Comparison of ENCODE assay signal across 24 cellular contexts in genomic region chr2:132950986-132951385, GRCh38.
"Had no signal": no experiment of that assay in that cellular context is flagged by ENCODE, and none has a peak within 500 bp of the region (broad histone marks: within the 10 kb centered on the region; RNA-seq: fewer than 3 reads in every experiment).

No MANE protein-coding gene starts in this region.

- ATAC-seq: activated CD4-positive, alpha-beta T cell treated with anti-CD3 and anti-CD28 coated beads for 36 hours; activated T-cell treated with anti-CD3 and anti-CD28 coated beads, Interleukin-2, amount 50 U/mL, for 72 hours; left lung; naive thymus-derived CD4-positive, alpha-beta T cell; pancreas; right cardiac atrium; T-cell; upper lobe of right lung had no signal

- H3K27me3 ChIP-seq: left lung, neutrophil, pancreas, thyroid gland, upper lobe of right lung had no signal

- H3K27ac ChIP-seq: coronary artery, left lung, neutrophil, pancreas, thyroid gland, upper lobe of right lung had no signal

- H3K9me3 Mint-ChIP-seq: activated B cell treated with CpG ODN at 0.5 μM for 24 hours; activated CD4-positive, alpha-beta memory T cell treated with anti-CD3 and anti-CD28 coated beads, Interleukin-2, amount 10 ng/mL, durations not matched to agents 7 days and 5 days; activated naive CD4-positive, alpha-beta T cell treated with anti-CD3 and anti-CD28 coated beads for 36 hours; activated naive CD8-positive, alpha-beta T cell treated with anti-CD3 and anti-CD28 coated beads, Interleukin-2, amount 10 ng/mL, durations not matched to agents 7 days and 5 days had no signal

- H3K36me3 ChIP-seq: left lung, neutrophil, pancreas, thyroid gland, upper lobe of right lung had no signal

- DNase-seq: activated B cell treated with CpG ODN at 0.5 μM for 24 hours; activated CD4-positive, alpha-beta memory T cell treated with anti-CD3 and anti-CD28 coated beads, Interleukin-2, amount 10 ng/mL, durations not matched to agents 7 days and 5 days; activated CD4-positive, alpha-beta T cell treated with anti-CD3 and anti-CD28 coated beads for 36 hours; activated effector memory CD4-positive, alpha-beta T cell treated with Interleukin-2 at 50 U/mL for 16 hours; activated naive CD4-positive, alpha-beta T cell treated with anti-CD3 and anti-CD28 coated beads for 36 hours; activated naive CD8-positive, alpha-beta T cell treated with anti-CD3 and anti-CD28 coated beads, Interleukin-2, amount 10 ng/mL, durations not matched to agents 7 days and 5 days; activated T-cell treated with anti-CD3 and anti-CD28 coated beads, Interleukin-2, amount 50 U/mL, for 72 hours; amniotic stem cell; cerebellar nuclear complex; foreskin fibroblast; left lung; naive thymus-derived CD4-positive, alpha-beta T cell; pancreas; right cardiac atrium; stimulated activated CD4-positive, alpha-beta T cell treated with anti-CD3 and anti-CD28 coated beads, Interleukin-12 subunit alpha, Interleukin-12 subunit beta, amount 100 ng/mL, for 4 hours; stimulated activated CD4-positive, alpha-beta T cell treated with anti-CD3 and anti-CD28 coated beads, Interleukin-4, amount 100 ng/mL, for 4 hours; substantia nigra; T-cell; T-helper 9 cell; thyroid gland; upper lobe of right lung had no signal

- H3K9me3 ChIP-seq: left lung, neutrophil, pancreas, thyroid gland, upper lobe of right lung had no signal

- H3K4me3 Mint-ChIP-seq: activated B cell treated with CpG ODN at 0.5 μM for 24 hours; activated CD4-positive, alpha-beta memory T cell treated with anti-CD3 and anti-CD28 coated beads, Interleukin-2, amount 10 ng/mL, durations not matched to agents 7 days and 5 days; activated CD4-positive, alpha-beta T cell treated with anti-CD3 and anti-CD28 coated beads for 36 hours; activated naive CD4-positive, alpha-beta T cell treated with anti-CD3 and anti-CD28 coated beads for 36 hours; activated naive CD8-positive, alpha-beta T cell treated with anti-CD3 and anti-CD28 coated beads, Interleukin-2, amount 10 ng/mL, durations not matched to agents 7 days and 5 days; activated T-cell treated with anti-CD3 and anti-CD28 coated beads, Interleukin-2, amount 50 U/mL, for 72 hours; stimulated activated naive CD8-positive, alpha-beta T cell treated with anti-CD3 and anti-CD28 coated beads, Interleukin-15, Interleukin-2, amounts not matched to agents 100 ng/mL and 50 ng/mL, for 24 hours; T-cell had no signal

- H3K36me3 Mint-ChIP-seq: activated naive CD8-positive, alpha-beta T cell treated with anti-CD3 and anti-CD28 coated beads, Interleukin-2, amount 10 ng/mL, durations not matched to agents 7 days and 5 days; naive thymus-derived CD4-positive, alpha-beta T cell; T-cell had no signal

- H3K27me3 Mint-ChIP-seq: activated B cell treated with CpG ODN at 0.5 μM for 24 hours; activated CD4-positive, alpha-beta memory T cell treated with anti-CD3 and anti-CD28 coated beads, Interleukin-2, amount 10 ng/mL, durations not matched to agents 7 days and 5 days; activated CD4-positive, alpha-beta T cell treated with anti-CD3 and anti-CD28 coated beads for 36 hours; activated naive CD8-positive, alpha-beta T cell treated with anti-CD3 and anti-CD28 coated beads, Interleukin-2, amount 10 ng/mL, durations not matched to agents 7 days and 5 days; stimulated activated naive CD8-positive, alpha-beta T cell treated with anti-CD3 and anti-CD28 coated beads, Interleukin-15, Interleukin-2, amounts not matched to agents 100 ng/mL and 50 ng/mL, for 24 hours; T-cell had no signal

- H3K4me1 Mint-ChIP-seq: activated CD4-positive, alpha-beta memory T cell treated with anti-CD3 and anti-CD28 coated beads, Interleukin-2, amount 10 ng/mL, durations not matched to agents 7 days and 5 days; activated CD4-positive, alpha-beta T cell treated with anti-CD3 and anti-CD28 coated beads for 36 hours; activated naive CD8-positive, alpha-beta T cell treated with anti-CD3 and anti-CD28 coated beads, Interleukin-2, amount 10 ng/mL, durations not matched to agents 7 days and 5 days; T-cell had no signal

- H3K27ac Mint-ChIP-seq: activated B cell treated with CpG ODN at 0.5 μM for 24 hours; activated CD4-positive, alpha-beta memory T cell treated with anti-CD3 and anti-CD28 coated beads, Interleukin-2, amount 10 ng/mL, durations not matched to agents 7 days and 5 days; activated CD4-positive, alpha-beta T cell treated with anti-CD3 and anti-CD28 coated beads for 36 hours; activated naive CD4-positive, alpha-beta T cell treated with anti-CD3 and anti-CD28 coated beads for 36 hours; activated naive CD8-positive, alpha-beta T cell treated with anti-CD3 and anti-CD28 coated beads, Interleukin-2, amount 10 ng/mL, durations not matched to agents 7 days and 5 days; activated T-cell treated with anti-CD3 and anti-CD28 coated beads, Interleukin-2, amount 50 U/mL, for 72 hours; stimulated activated naive CD8-positive, alpha-beta T cell treated with anti-CD3 and anti-CD28 coated beads, Interleukin-15, Interleukin-2, amounts not matched to agents 100 ng/mL and 50 ng/mL, for 24 hours; T-cell had no signal

- H3K4me1 ChIP-seq: left lung, pancreas, thyroid gland, upper lobe of right lung had no signal

- H3K4me3 ChIP-seq: coronary artery, left lung, pancreas, thyroid gland, upper lobe of right lung had no signal
